8 cellular contexts compared by ENCODE assay signal in the genomic region with DNA sequence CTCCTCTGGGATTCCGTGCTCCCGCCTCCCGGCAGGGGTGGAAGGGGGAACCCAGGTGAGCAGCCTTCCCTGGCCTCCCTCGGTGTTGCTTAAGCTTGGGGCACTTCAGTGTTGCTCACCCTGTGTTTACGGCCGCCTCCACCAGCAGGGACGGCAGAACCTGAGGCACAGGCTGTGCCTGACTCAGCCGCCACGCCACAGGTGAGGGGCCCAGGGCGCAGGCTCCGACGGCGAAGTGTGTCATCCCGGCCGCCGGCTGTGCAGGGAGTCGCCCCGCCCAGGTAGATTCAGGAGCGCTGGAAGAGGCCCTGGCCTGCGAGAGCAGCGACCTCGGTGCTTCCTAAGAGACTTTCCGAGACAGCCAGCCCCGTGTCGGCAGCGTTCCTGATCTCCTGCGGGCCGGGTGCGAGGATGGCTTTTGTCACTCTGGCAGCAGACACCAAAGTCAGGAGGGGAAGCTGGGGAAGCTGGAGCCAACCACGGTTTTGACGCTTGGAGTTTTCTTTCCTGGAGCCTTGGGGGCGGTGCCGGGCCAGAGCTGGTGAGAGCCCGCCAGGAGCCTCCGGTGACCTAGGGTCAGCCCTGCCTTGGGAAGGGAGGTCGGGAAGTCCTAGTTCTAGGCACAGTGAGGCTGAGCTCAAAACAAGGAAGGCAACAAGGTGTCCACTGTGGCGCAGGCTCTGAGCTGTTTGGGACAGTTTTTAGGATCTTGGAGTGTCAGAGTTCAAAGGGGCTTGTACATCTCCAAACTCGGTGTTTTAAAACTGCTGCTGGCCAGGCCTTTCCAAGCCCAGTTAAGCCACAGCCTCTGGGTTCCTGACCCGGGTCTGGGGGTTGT. TPM values are rescaled to one million over a fixed set of nuclear protein-coding genes. Genes with fewer than 3 reads are reported as not detected.
DNase-seq lines count a peak whose midpoint lies in the region; ATAC-seq and TF ChIP-seq lines count a peak whose summit lies in the region.

No MANE protein-coding gene starts in this region.

- H3K9me3 ChIP-seq in colonic mucosa: no peaks in the 10 kb centered on the region
- H3K9me3 ChIP-seq in mucosa of stomach (ENCODE audit: control insufficient read depth, low read length): no peaks in the 10 kb centered on the region

- DNase-seq in NCI-H1694 treated with DMSO at 0.1 percent for 48 hours (lab: John Stamatoyannopoulos, UW): peak; percentile 32
- no peak for DNase-seq in NCI-H1694 (lab: John Stamatoyannopoulos, UW)
- DNase-seq in colonic mucosa: peak; percentile 90
- DNase-seq in SHP77 (lab: John Stamatoyannopoulos, UW): no peak

- H3K27me3 ChIP-seq in colonic mucosa (no peaks in the 10 kb centered on the region), mucosa of stomach (ENCODE audit: control insufficient read depth, insufficient read depth, low read length) (no peaks in the 10 kb centered on the region)

- H3K9ac ChIP-seq in colonic mucosa (ENCODE audit: low read depth in 2 of 2, low read length in 2 of 2) (peak overlapping the region; percentile 64 to 84), mucosa of stomach (ENCODE audit: low read length) (peak overlapping the region; percentile 69)

- H3K27ac ChIP-seq in VCaP (peak overlapping the region; percentile 85), colonic mucosa (peak overlapping the region; percentile 94), temporal lobe (ENCODE audit: low read depth, low read length) (peak overlapping the region; percentile 17)

- H3K36me3 ChIP-seq in colonic mucosa (no peaks in the 10 kb centered on the region), mucosa of stomach (ENCODE audit: control insufficient read depth, insufficient read depth, low read length) (no peaks in the 10 kb centered on the region)

- no peak for ATAC-seq in GM21515 (IDR thresholded peaks at IDR 0.05; ENCODE audit: unreplicated experiment)

- TF ChIP-seq CTCF in VCaP (conservative IDR thresholded peaks at IDR 0.05) (no peak), colonic mucosa (IDR thresholded peaks at IDR 0.05) (no peak)

- intact Hi-C loops in colonic mucosa (cut with DNase I): no loop called here

- peak overlapping the region; percentile 77 for H3K4me3 ChIP-seq in colonic mucosa
- H3K4me3 ChIP-seq in mucosa of stomach (ENCODE audit: low read length): peak overlapping the region; percentile 46

- H3K4me1 ChIP-seq in colonic mucosa (peaks cover 27% of the 10 kb centered on the region), mucosa of stomach (ENCODE audit: control insufficient read depth, insufficient read depth, low read length) (peaks cover 60% of the 10 kb centered on the region)

RNA-seq across cellular contexts. Expression of a gene that starts 2.1 kb away (rescaled TPM):
- 100 to 1,000 TPM in 1 of 2 donors, 10 to 100 TPM in 1; 79.2 to 103 TPM for total RNA-seq in colonic mucosa
- total RNA-seq in temporal lobe: 32.9 TPM

Comparison
In these comparisons a context has a peak if more than half of its experiments do, and no peak if none do; other contexts are left out.
1. DNase-seq: peak in NCI-H1694 treated with DMSO at 0.1 percent for 48 hours (single experiment) and colonic mucosa (single experiment); none in NCI-H1694 (single experiment) and SHP77 (0 of 2).
2. H3K27ac ChIP-seq: peak in every context shown above with its lines; median percentile 94 in colonic mucosa; 85 in VCaP; 17 in temporal lobe.